ENCODE assay signal across 13 cellular contexts in genomic region chr12:132623072-132623869, GRCh38. TPM values are rescaled to one million over a fixed set of nuclear protein-coding genes. Genes with fewer than 3 reads are reported as not detected.
DNase-seq lines count a peak whose midpoint lies in the region; ATAC-seq, FAIRE-seq and TF ChIP-seq lines count a peak whose summit lies in the region.
"Had no signal": no experiment of that assay in that cellular context is flagged by ENCODE, and none has a peak within 500 bp of the region (broad histone marks: within the 10 kb centered on the region; RNA-seq: fewer than 3 reads in every experiment).

No MANE protein-coding gene starts in this region.

- H3K27me3 Mint-ChIP-seq in T-helper 1 cell treated with Interleukin-12 subunit alpha and Interleukin-12 subunit beta and Interleukin-4 antibody, amounts not matched to agents 30 μg/mL and 1 μg/mL, for 36 hours (ENCODE audit: low read depth), result peaks cover 11% of the 10 kb centered on the region

- H3K18ac ChIP-seq in IMR-90 (ENCODE audit: low read depth, low read length) (peak overlapping the region; percentile 9; the same call in 1 of the 2 replicates), H1 (ENCODE audit: extremely low read depth, low read length) (no peak overlapping the region)

- H4K20me1 ChIP-seq in IMR-90 (ENCODE audit: insufficient read depth, low read length), result no peaks in the 10 kb centered on the region
- H4K20me1 ChIP-seq in H1 (replicated peaks in 1 of 2; ENCODE audit: control insufficient read depth in 1 of 2, insufficient read depth in 2 of 2, low read length in 2 of 2), result peaks cover 7 to 14% of the 10 kb centered on the region in 2 experiments

- H3K9me1 ChIP-seq in IMR-90 (ENCODE audit: insufficient read depth, low read length), result peaks cover 7% of the 10 kb centered on the region; the same call in 1 of the 2 replicates

- peak overlapping the region; percentile 66 for H2AK9ac ChIP-seq in IMR-90 (replicated peaks; ENCODE audit: low read depth, low read length, poor library complexity)

- no peaks in the 10 kb centered on the region; the same call in 1 of the 2 replicates for H3K23me2 ChIP-seq in H1 (ENCODE audit: low read depth, low read length)

- POLR2A ChIA-PET in IMR-90 (lab: Charles Lee; ENCODE audit: unreplicated experiment) (no interaction called here), H1 (lab: Charles Lee; ENCODE audit: partially characterized antibody) (interaction anchor here (1.1 to 3.4 kb wide), 4 partner anchors 8 to 23 kb away, joined by 3 to 26 read pairs (median 3); no protein-coding TSS in a partner anchor)

- peak overlapping the region; percentile 67 for H3K4ac ChIP-seq in IMR-90 (ENCODE audit: low read depth, low read length)
- no peak overlapping the region for H3K4ac ChIP-seq in H1 (replicated peaks; ENCODE audit: insufficient read length, low read depth, low read length)

- H3K4me2 ChIP-seq in IMR-90 (ENCODE audit: low read depth, low read length) (peak overlapping the region; percentile 5; the same call in 1 of the 2 replicates), H1 (ENCODE audit: insufficient read depth in 1 of 2, low read depth in 2 of 2, low read length in 2 of 2) (no peak overlapping the region)

- H3K36me3 ChIP-seq in IMR-90 (ENCODE audit: control insufficient read depth, insufficient read depth, low read length) (peaks cover 9% of the 10 kb centered on the region), H1 (ENCODE audit: control insufficient read depth in 2 of 4, insufficient read depth in 4 of 4, low read length in 3 of 4) (peaks cover 13 to 29% (median 19%) of the 10 kb centered on the region in 4 experiments; a peak in 7 of 8 replicates), body of pancreas (replicated peaks in 1 of 2; ENCODE audit: insufficient read depth in 1 of 2, low read depth in 2 of 2) (peaks cover 0 to 4% of the 10 kb centered on the region in 2 donors)
- peaks cover 15% of the 10 kb centered on the region for H3K36me3 ChIP-seq in effector memory CD4-positive, alpha-beta T cell (ENCODE audit: control insufficient read depth, insufficient read depth, low read length)

- no peak overlapping the region for H2BK12ac ChIP-seq in H1 (ENCODE audit: low read depth, low read length)

- H4K8ac ChIP-seq in IMR-90 (ENCODE audit: low read depth in 2 of 2, low read length in 2 of 2) (peak overlapping the region in 1 of 2 experiments; percentile 73; a peak in 1 of 4 replicates), H1 (ENCODE audit: extremely low read depth, insufficient read depth, low read length) (no peak overlapping the region)

- peak overlapping the region; percentile 91 for H2AFZ ChIP-seq in IMR-90 (replicated peaks; ENCODE audit: low read length, poor library complexity)
- H2AFZ ChIP-seq in H1 (ENCODE audit: low read length), result no peak overlapping the region

- dilution Hi-C loops in IMR-90 (cut with HindIII; ENCODE audit: low sequenced_read_pairs, unreplicated experiment), result no loop called here

- no TSS peak for BruUV-seq in IMR-90 (replicated peaks; lab: Mats Ljungman, UMichigan)

- CTCF ChIA-PET in IMR-90 (lab: Yijun Ruan, JAX) (interaction anchor here (0.7 to 0.9 kb wide), 2 partner anchors 15 to 42 kb away, joined by 3 to 4 read pairs; no protein-coding TSS in a partner anchor), H1 (lab: Charles Lee; ENCODE audit: partially characterized antibody) (interaction anchor here (0.6 to 4.6 kb wide), 4 partner anchors 12 to 256 kb away, joined by 3 to 28 read pairs (median 4); no protein-coding TSS in a partner anchor)

- ATAC-seq in IMR-90 (ENCODE audit: low read depth), result 0 out of 2 replicates have a peak, but pooled peaks have one; percentile 2
- ATAC-seq in HG03457 (IDR thresholded peaks at IDR 0.05; ENCODE audit: unreplicated experiment), result no peak
- no peak for ATAC-seq in body of pancreas

- WGBS in IMR-90 (ENCODE audit: extremely low coverage in 2 of 2, insufficient read length in 1 of 2), 2 experiments, result 69% methylated on average over 9 of the region's 25 CpGs; no CpG with 5 or more reads in 1 of the 2 experiments
- WGBS in H1 (ENCODE audit: extremely low coverage in 1 of 2, insufficient coverage in 1 of 2, insufficient read length in 1 of 2, insufficient replicate concordance in 2 of 2, low coverage in 1 of 2, low lambda C conversion rate in 2 of 2, missing lambda C conversion rate in 1 of 2), 2 experiments, result 92% methylated on average over 25 of the region's 25 CpGs; no CpG with 5 or more reads in 1 of the 2 experiments
- WGBS in body of pancreas, 2 donors, result 81 to 85% methylated on average over 9 to 25 of the region's 25 CpGs

- H3K4me3 ChIP-seq in IMR-90 (ENCODE audit: insufficient read depth, low read depth, low read length), result no peak overlapping the region
- H3K4me3 ChIP-seq in H1 (ENCODE audit: extremely low read depth in 1 of 4, insufficient read depth in 2 of 4, low read depth in 3 of 4, low read length in 4 of 4), result no peak overlapping the region
- no peak overlapping the region for H3K4me3 ChIP-seq in effector memory CD4-positive, alpha-beta T cell (ENCODE audit: insufficient read depth, low read depth, low read length, poor library complexity, severe bottlenecking)
- H3K4me3 ChIP-seq in body of pancreas, result no peak overlapping the region
- H3K4me3 ChIP-seq: gastrocnemius medialis had no signal

- H4K5ac ChIP-seq in IMR-90 (ENCODE audit: low read depth, low read length) (no peak overlapping the region; the same call in 1 of the 2 replicates), H1 (ENCODE audit: insufficient read length, low read depth, low read length) (no peak overlapping the region)

- H3K27ac Mint-ChIP-seq in T-helper 1 cell treated with Interleukin-12 subunit alpha and Interleukin-12 subunit beta and Interleukin-4 antibody, amounts not matched to agents 30 μg/mL and 1 μg/mL, for 36 hours, result peak overlapping the region; percentile 63

- H3K9ac ChIP-seq in IMR-90 (ENCODE audit: low read depth, low read length), result no peak overlapping the region
- no peak overlapping the region; a peak in 1 of 7 replicates for H3K9ac ChIP-seq in H1 (replicated peaks in 1 of 4; ENCODE audit: extremely low read depth in 1 of 4, low read depth in 3 of 4, low read length in 3 of 4)

- TF ChIP-seq RAD21 in IMR-90 (IDR thresholded peaks at IDR 0.05; ENCODE audit: low read length) (no peak), H1 (IDR thresholded peaks at IDR 0.05 in 1 of 2, conservative IDR thresholded peaks at IDR 0.05 in 1 of 2; ENCODE audit: low read depth in 2 of 2, low read length in 2 of 2) (no peak)

- peaks cover 7% of the 10 kb centered on the region for H3K36me3 Mint-ChIP-seq in T-helper 1 cell treated with Interleukin-12 subunit alpha and Interleukin-12 subunit beta and Interleukin-4 antibody, amounts not matched to agents 30 μg/mL and 1 μg/mL, for 36 hours (ENCODE audit: low read depth)

- H2BK15ac ChIP-seq in IMR-90 (ENCODE audit: low read depth, low read length) (no peak overlapping the region), H1 (ENCODE audit: low read length) (no peak overlapping the region)

- TF ChIP-seq CTCF in IMR-90 (conservative IDR thresholded peaks at IDR 0.05; ENCODE audit: low read depth, low read length) (no peak), H1 (IDR thresholded peaks at IDR 0.05; ENCODE audit: control extremely low read depth in 1 of 3, insufficient read depth in 1 of 3, low read depth in 1 of 3, low read length in 3 of 3) (no peak), body of pancreas (IDR thresholded peaks at IDR 0.05) (no peak)

- no peaks in the 10 kb centered on the region for H3K4me1 Mint-ChIP-seq in T-helper 1 cell treated with Interleukin-12 subunit alpha and Interleukin-12 subunit beta and Interleukin-4 antibody, amounts not matched to agents 30 μg/mL and 1 μg/mL, for 36 hours (ENCODE audit: low read depth)

- H3K27me3 ChIP-seq in IMR-90 (ENCODE audit: control insufficient read depth, insufficient read depth, low read length), result peaks cover 12% of the 10 kb centered on the region
- H3K27me3 ChIP-seq in H1 (replicated peaks in 1 of 4; ENCODE audit: control insufficient read depth in 3 of 4, extremely low read depth in 1 of 4, insufficient read depth in 3 of 4, low read length in 3 of 4), result peaks cover 2 to 14% (median 9%) of the 10 kb centered on the region in 4 experiments; a peak in 5 of 7 replicates
- peaks cover 1% of the 10 kb centered on the region for H3K27me3 ChIP-seq in effector memory CD4-positive, alpha-beta T cell (replicated peaks; ENCODE audit: control insufficient read depth, insufficient read depth, low read length, poor library complexity, severe bottlenecking)
- peaks cover 0 to 5% of the 10 kb centered on the region in 2 donors for H3K27me3 ChIP-seq in body of pancreas

- H2BK20ac ChIP-seq in IMR-90 (ENCODE audit: low read depth, low read length) (peak overlapping the region; percentile 29; the same call in 1 of the 2 replicates), H1 (ENCODE audit: low read length) (no peak overlapping the region)

- H3K79me2 ChIP-seq in H1 (ENCODE audit: control insufficient read depth in 1 of 2, insufficient read depth in 2 of 2, low read length in 2 of 2), result no peaks in the 10 kb centered on the region

- H3K9me3 ChIP-seq in IMR-90 (ENCODE audit: control insufficient read depth, insufficient read depth, low read length) (no peaks in the 10 kb centered on the region), H1 (ENCODE audit: insufficient read depth in 2 of 2, low read depth in 1 of 2, low read length in 1 of 2) (no peaks in the 10 kb centered on the region), body of pancreas (no peaks in the 10 kb centered on the region)
- no peaks in the 10 kb centered on the region for H3K9me3 ChIP-seq in effector memory CD4-positive, alpha-beta T cell (ENCODE audit: control insufficient read depth, low read length)
- H3K9me3 ChIP-seq: gastrocnemius medialis had no signal

- peak overlapping the region; percentile 8; the same call in 1 of the 2 replicates for H2BK120ac ChIP-seq in IMR-90 (ENCODE audit: low read depth, low read length)
- no peak overlapping the region for H2BK120ac ChIP-seq in H1 (replicated peaks; ENCODE audit: low read depth, low read length)

- intact Hi-C loops in IMR-90 (cut with micrococcal nuclease), result no loop called here
- intact Hi-C loops in body of pancreas (cut with DNase I), result no loop called here

- H3K27ac ChIP-seq in IMR-90 (ENCODE audit: insufficient read depth, low read length), result peak overlapping the region; percentile 9; the same call in 1 of the 2 replicates
- H3K27ac ChIP-seq in H1 (ENCODE audit: low read depth, low read length), result no peak overlapping the region
- no peak overlapping the region for H3K27ac ChIP-seq in effector memory CD4-positive, alpha-beta T cell (ENCODE audit: insufficient read depth, low read length, poor library complexity, severe bottlenecking)
- H3K27ac ChIP-seq in body of pancreas, result no peak overlapping the region
- H3K27ac ChIP-seq: gastrocnemius medialis had no signal

- no peaks in the 10 kb centered on the region for H3K9me3 Mint-ChIP-seq in T-helper 1 cell treated with Interleukin-12 subunit alpha and Interleukin-12 subunit beta and Interleukin-4 antibody, amounts not matched to agents 30 μg/mL and 1 μg/mL, for 36 hours

- no peak for FAIRE-seq in H1 (lab: Jason Lieb, UNC)

- no peak for TF ChIP-seq EP300 in H1 (IDR thresholded peaks at IDR 0.05; ENCODE audit: borderline replicate concordance in 1 of 2, low read depth in 2 of 2, low read length in 2 of 2)

- H4K91ac ChIP-seq in IMR-90 (ENCODE audit: insufficient read depth, low read depth, low read length) (no peak overlapping the region), H1 (replicated peaks; ENCODE audit: insufficient read length, low read length) (no peak overlapping the region)

- H3K14ac ChIP-seq in IMR-90 (replicated peaks; ENCODE audit: low read depth, low read length) (peak overlapping the region; percentile 57), H1 (ENCODE audit: insufficient read length) (no peak overlapping the region)

- peak overlapping the region; percentile 11 for H2BK5ac ChIP-seq in IMR-90 (ENCODE audit: low read depth, low read length, poor library complexity, severe bottlenecking)
- no peak overlapping the region for H2BK5ac ChIP-seq in H1 (ENCODE audit: low read depth, low read length)

- H3K4me1 ChIP-seq in IMR-90 (ENCODE audit: control insufficient read depth, insufficient read depth, low read length) (peaks cover 12% of the 10 kb centered on the region), H1 (replicated peaks in 1 of 4; ENCODE audit: control insufficient read depth in 3 of 4, insufficient read depth in 4 of 4, low read length in 3 of 4) (no peaks in the 10 kb centered on the region; a peak in 1 of 7 replicates), body of pancreas (peaks cover 2% of the 10 kb centered on the region)
- H3K4me1 ChIP-seq in effector memory CD4-positive, alpha-beta T cell (ENCODE audit: control insufficient read depth, insufficient read depth, low read length, poor library complexity, severe bottlenecking), result peaks cover under 1% of the 10 kb centered on the region

- H3K79me1 ChIP-seq in IMR-90 (ENCODE audit: low read depth in 1 of 2, low read length in 2 of 2) (no peaks in the 10 kb centered on the region; a peak in 1 of 4 replicates), H1 (ENCODE audit: low read depth, low read length) (no peaks in the 10 kb centered on the region; the same call in 1 of the 2 replicates)

- no peak for TF ChIP-seq POLR2A in IMR-90 (IDR thresholded peaks at IDR 0.05; ENCODE audit: low read depth, low read length)
- no peak for TF ChIP-seq POLR2A in H1 (IDR thresholded peaks at IDR 0.05; ENCODE audit: control extremely low read depth in 1 of 2, low read depth in 2 of 2, low read length in 2 of 2)
- TF ChIP-seq POLR2A in body of pancreas (IDR thresholded peaks at IDR 0.05), result no peak

- no peak overlapping the region for H3K56ac ChIP-seq in IMR-90 (ENCODE audit: extremely low read depth, insufficient read depth, low read length)
- H3K56ac ChIP-seq in H1 (replicated peaks; ENCODE audit: insufficient read length, low read depth, low read length), result no peak overlapping the region

- H2AK5ac ChIP-seq in IMR-90 (ENCODE audit: low read depth, low read length) (peak overlapping the region; percentile 64), H1 (ENCODE audit: low read depth, low read length) (no peak overlapping the region)

- in situ Hi-C loops in IMR-90 (cut with MboI; ENCODE audit: low sequenced_read_pairs), result no loop called here

- H3K23ac ChIP-seq in IMR-90 (ENCODE audit: low read depth, low read length) (0 out of 2 replicates have a peak overlapping the region, but pooled peaks have one; percentile 23), H1 (ENCODE audit: insufficient read length) (no peak overlapping the region)

- no peak overlapping the region for H3K4me3 Mint-ChIP-seq in T-helper 1 cell treated with Interleukin-12 subunit alpha and Interleukin-12 subunit beta and Interleukin-4 antibody, amounts not matched to agents 30 μg/mL and 1 μg/mL, for 36 hours

- DNase-seq in T-helper 1 cell (no peak), IMR-90 (no peak), H1 (ENCODE audit: low read depth in 1 of 2, low spot score in 2 of 2) (no peak), retina (peak; percentile 39), body of pancreas (no peak)
- DNase-seq in effector memory CD4-positive, alpha-beta T cell, result no peak
- DNase-seq: gastrocnemius medialis; NCI-H2081 treated with DMSO at 0.1 percent for 48 hours; stimulated activated CD4-positive, alpha-beta T cell treated with anti-CD3 and anti-CD28 coated beads, Interleukin-12 subunit alpha, Interleukin-12 subunit beta, amount 100 ng/mL, for 4 hours had no signal

RNA-seq across cellular contexts. Expression of gene P2RX2, which starts 4.7 kb away (rescaled TPM):
- total RNA-seq in IMR-90 (2012; rRNA removed) (not detected in 2 replicates), body of pancreas (1 to 10 TPM in 1 of 2 donors, not detected in 1; 1.0 TPM)
- polyA plus RNA-seq in IMR-90 (2012; rRNA removed) (not detected in 2 replicates), H1 (2011; rRNA removed) (2.2 and 6.3 TPM in 2 replicates)
- not detected in 2 replicates for polyA plus RNA-seq in IMR-90 (2012; cell fraction: cytosol; rRNA removed)
- polyA plus RNA-seq in IMR-90 (2012; cell fraction: nucleus; rRNA removed; ENCODE audit: low replicate concordance), result not detected in 2 replicates
- total RNA-seq in H1 (2021; fragmentation: NEBNext Ultra II Directional; extraction: Animal tissue kit (Norgen Biotek cat#: 25700)), result 0.84 and 1.5 TPM in 2 replicates
- polyA plus RNA-seq in H1 (2011; cell fraction: cytosol; rRNA removed), result 4.0 TPM
- 40.4 TPM for polyA plus RNA-seq in H1 (2011; cell fraction: nucleus; rRNA removed)
- polyA plus RNA-seq in H1 (2012, experiment 1 of 2), result 2.0 to 3.0 TPM (median 2.5 TPM) in 4 replicates
- 1.5 TPM for polyA plus RNA-seq in H1 (2012, experiment 2 of 2)
- polyA plus RNA-seq in H1 (2013, experiment 1 of 2), result 1.9 TPM
- 1.7 TPM for polyA plus RNA-seq in H1 (2013, experiment 2 of 2)
- polyA minus RNA-seq in H1 (2011; rRNA and poly(A)+ RNA removed), result 0.50 and 0.54 TPM in 2 replicates
- 0.59 TPM for polyA minus RNA-seq in H1 (2011; cell fraction: cytosol; rRNA and poly(A)+ RNA removed)
- polyA minus RNA-seq in H1 (2011; cell fraction: nucleus; rRNA and poly(A)+ RNA removed), result 2.2 TPM
- total RNA-seq: dermis microvascular lymphatic vessel endothelial cell, gastrocnemius medialis had no signal
- polyA plus RNA-seq: keratinocyte had no signal

RNA-seq across cellular contexts. Expression of gene LRCOL1, which starts 12.9 kb away (rescaled TPM):
- 0.28 TPM in 1 of 2 replicates, not detected in the other for total RNA-seq in IMR-90 (2012; rRNA removed)
- polyA plus RNA-seq in IMR-90 (2012; rRNA removed), result 0.90 and 1.0 TPM in 2 replicates
- 0.25 and 0.70 TPM in 2 replicates for polyA plus RNA-seq in IMR-90 (2012; cell fraction: cytosol; rRNA removed)
- polyA plus RNA-seq in IMR-90 (2012; cell fraction: nucleus; rRNA removed; ENCODE audit: low replicate concordance), result 4.5 and 8.7 TPM in 2 replicates
- not detected in 2 replicates for total RNA-seq in H1 (2021; fragmentation: NEBNext Ultra II Directional; extraction: Animal tissue kit (Norgen Biotek cat#: 25700))
- 0.42 TPM in 1 of 2 replicates, not detected in the other for polyA plus RNA-seq in H1 (2011; rRNA removed)
- polyA plus RNA-seq in H1 (2011; cell fraction: cytosol; rRNA removed), result 0.18 TPM
- 1.6 TPM for polyA plus RNA-seq in H1 (2011; cell fraction: nucleus; rRNA removed)
- polyA plus RNA-seq in H1 (2012, experiment 1 of 2), result not detected in 4 replicates
- polyA plus RNA-seq in H1 (2012, experiment 2 of 2), result not detected
- not detected for polyA plus RNA-seq in H1 (2013, experiment 1 of 2)
- polyA plus RNA-seq in H1 (2013, experiment 2 of 2), result 0.09 TPM
- not detected in 2 replicates for polyA minus RNA-seq in H1 (2011; rRNA and poly(A)+ RNA removed)
- polyA minus RNA-seq in H1 (2011; cell fraction: cytosol; rRNA and poly(A)+ RNA removed), result not detected
- polyA minus RNA-seq in H1 (2011; cell fraction: nucleus; rRNA and poly(A)+ RNA removed), result not detected
- total RNA-seq in body of pancreas, result not detected
- polyA plus RNA-seq: keratinocyte had no signal
